Comparison of ENCODE assay signal across 9 cellular contexts in the genomic region with DNA sequence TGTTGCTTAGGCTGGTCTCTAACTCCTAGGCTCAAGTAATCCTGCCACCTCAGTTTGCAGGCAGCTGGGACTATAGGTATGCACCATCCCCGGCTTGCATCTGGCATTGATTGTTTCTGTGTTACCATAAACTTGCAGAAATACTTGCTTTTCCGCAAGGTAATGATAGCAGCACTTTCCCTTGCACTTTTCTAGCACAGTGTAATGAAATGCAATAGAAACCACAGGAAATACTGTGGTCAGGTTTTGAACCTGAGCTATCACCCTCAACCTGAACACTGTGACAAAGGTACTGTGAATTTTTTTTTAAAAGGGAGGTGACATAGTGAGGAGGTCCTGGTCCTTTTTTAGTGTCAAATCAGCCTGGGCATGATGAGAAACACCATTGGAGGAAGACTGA. TPM values are rescaled to one million over a fixed set of nuclear protein-coding genes. Genes with fewer than 3 reads are reported as not detected.
DNase-seq lines count a peak whose midpoint lies in the region; ATAC-seq and TF ChIP-seq lines count a peak whose summit lies in the region.
"Had no signal": no experiment of that assay in that cellular context is flagged by ENCODE, and none has a peak within 500 bp of the region (broad histone marks: within the 10 kb centered on the region; RNA-seq: fewer than 3 reads in every experiment).

No MANE protein-coding gene starts in this region.

- H3K36me3 Mint-ChIP-seq in CD4-positive, alpha-beta T cell (ENCODE audit: low read depth): no peaks in the 10 kb centered on the region

- H3K27me3 ChIP-seq in CD4-positive, alpha-beta T cell (ENCODE audit: control insufficient read depth, insufficient read depth, low read length): no peaks in the 10 kb centered on the region

- no peaks in the 10 kb centered on the region for H3K9me3 ChIP-seq in CD4-positive, alpha-beta T cell (ENCODE audit: control insufficient read depth, low read length)

- TF ChIP-seq CTCF in CD4-positive, alpha-beta T cell (IDR thresholded peaks at IDR 0.05): no peak
- no peak for TF ChIP-seq CTCF in GM10266 (IDR thresholded peaks at IDR 0.05; ENCODE audit: control insufficient read depth, insufficient read depth, low read depth, missing control alignments)

- no peaks in the 10 kb centered on the region for H3K9me3 Mint-ChIP-seq in CD4-positive, alpha-beta T cell

- intact Hi-C loops in CD4-positive, alpha-beta T cell (cut with DNase I, micrococcal nuclease): loop anchor here (1.0 to 10.0 kb wide), 3 partner anchors 25 to 820 kb away; no protein-coding TSS in a partner anchor

- ATAC-seq in CD4-positive, alpha-beta T cell (ENCODE audit: poor library complexity): peak; percentile 91
- ATAC-seq in GM19043 (IDR thresholded peaks at IDR 0.05; ENCODE audit: low read depth, unreplicated experiment): peak; percentile 89
- peak; percentile 87 for ATAC-seq in HG03095 (IDR thresholded peaks at IDR 0.05; ENCODE audit: unreplicated experiment)

- DNase-seq in CD4-positive, alpha-beta T cell: peak in 5 of 10 experiments; percentile 5 to 32 (median 18)
- peak; percentile 2 for DNase-seq in T-helper 9 cell
- DNase-seq in COR-L47 (lab: John Stamatoyannopoulos, UW): no peak
- no peak for DNase-seq in LoVo (ENCODE audit: low spot score)
- DNase-seq in ecto neural progenitor cell (ENCODE audit: low spot score): no peak
- no peak for DNase-seq in GM10266 (ENCODE audit: extremely low spot score)
- DNase-seq: NCI-H1092 had no signal

- CTCF ChIA-PET in CD4-positive, alpha-beta T cell (lab: Charles Lee): interaction anchor here (1.4 kb wide), 1 partner anchor 24 kb away, joined by 7 read pairs; no protein-coding TSS in a partner anchor

- peak overlapping the region; percentile 66 for H3K4me3 Mint-ChIP-seq in CD4-positive, alpha-beta T cell

- peaks cover 4% of the 10 kb centered on the region for H3K27me3 Mint-ChIP-seq in CD4-positive, alpha-beta T cell

- POLR2A ChIA-PET in CD4-positive, alpha-beta T cell (lab: Charles Lee): interaction anchor here (0.5 to 2.6 kb wide), 5 partner anchors 12 to 133 kb away, joined by 3 to 6 read pairs (median 4); no protein-coding TSS in a partner anchor

- H3K27ac Mint-ChIP-seq in CD4-positive, alpha-beta T cell: peak overlapping the region; percentile 38

- peaks cover 59% of the 10 kb centered on the region for H3K4me1 Mint-ChIP-seq in CD4-positive, alpha-beta T cell (ENCODE audit: low read depth)

- no peak overlapping the region for H3K27ac ChIP-seq in CD4-positive, alpha-beta T cell (ENCODE audit: low read depth, low read length)

RNA-seq across cellular contexts. Expression of a gene that starts 38.3 kb away (rescaled TPM):
- not detected for total RNA-seq in CD4-positive, alpha-beta T cell
